ENCODE assay signal across 1 cellular context in genomic region chr14:34872822-34873590, GRCh38.
TF ChIP-seq lines count a peak whose summit lies in the region.

No MANE protein-coding gene starts in this region.

TF ChIP-seq in HEK293, 187 proteins besides CTCF, POLR2A, EP300 and RAD21 (continued from another document):
- TF ChIP-seq ZNF335 (tag by site-specific recombination; conservative IDR thresholded peaks at IDR 0.05) (peak; percentile 49; the same call in 1 of the 2 replicates), KLF10 (tag by site-specific recombination; IDR thresholded peaks at IDR 0.05) (peak; percentile 67), ZNF596 (tag by site-specific recombination; IDR thresholded peaks at IDR 0.05) (no peak), ZNF214 (tag by site-specific recombination; IDR thresholded peaks at IDR 0.05; ENCODE audit: borderline replicate concordance) (no peak), OSR2 (tag by site-specific recombination; IDR thresholded peaks at IDR 0.05) (peak; percentile 80), PRDM4 (tag by site-specific recombination; IDR thresholded peaks at IDR 0.05) (no peak)
